In the genomic region with DNA sequence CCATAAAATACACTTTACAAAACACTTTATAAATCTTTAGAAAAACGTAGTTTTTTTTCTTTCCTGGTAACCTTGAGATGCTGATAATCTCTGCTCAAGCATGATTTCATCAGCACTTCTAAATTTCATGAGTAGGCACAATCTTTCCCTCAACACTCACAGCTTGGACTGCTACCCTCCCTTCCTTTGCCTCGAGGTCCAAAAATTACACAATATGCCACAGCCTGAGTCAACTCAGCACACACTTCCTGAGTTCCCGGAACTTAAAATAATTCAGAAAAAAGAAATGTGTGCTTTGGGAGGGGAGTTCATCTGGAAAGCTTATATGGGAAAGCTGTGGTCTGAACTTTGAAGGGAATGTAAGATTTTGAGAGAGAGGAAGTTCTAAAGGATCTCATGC, we compare ENCODE assay signal across 9 cellular contexts. TPM values are rescaled to one million over a fixed set of nuclear protein-coding genes. Genes with fewer than 3 reads are reported as not detected.
A peak's percentile ranks its signal among the peaks of the same experiment; 100 is the strongest.
DNase-seq lines count a peak whose midpoint lies in the region; ATAC-seq, FAIRE-seq and TF ChIP-seq lines count a peak whose summit lies in the region.
"Had no signal": no experiment of that assay in that cellular context is flagged by ENCODE, and none has a peak within 500 bp of the region (broad histone marks: within the 10 kb centered on the region; RNA-seq: fewer than 3 reads in every experiment).

No MANE protein-coding gene starts in this region.

- H3K9ac ChIP-seq in fibroblast of lung (ENCODE audit: insufficient read depth, low read length): no peak overlapping the region

- no peak overlapping the region for H3K4me3 ChIP-seq in fibroblast of lung (replicated peaks in 1 of 4; ENCODE audit: control extremely low read depth in 1 of 4, insufficient read depth in 1 of 4, low read depth in 3 of 4, low read length in 4 of 4)
- H3K4me3 ChIP-seq in psoas muscle: no peak overlapping the region

- peaks cover 10% of the 10 kb centered on the region for H3K4me1 ChIP-seq in fibroblast of lung (ENCODE audit: control insufficient read depth, extremely low read depth, insufficient read depth, low read length)
- peaks cover 2% of the 10 kb centered on the region for H3K4me1 ChIP-seq in psoas muscle

- TF ChIP-seq CTCF in fibroblast of lung (conservative IDR thresholded peaks at IDR 0.05 in 1 of 2, IDR thresholded peaks at IDR 0.05 in 1 of 2; ENCODE audit: low read depth in 1 of 2, low read length in 2 of 2): no peak
- no peak for TF ChIP-seq CTCF in psoas muscle (IDR thresholded peaks at IDR 0.05)

- H3K27me3 ChIP-seq in fibroblast of lung (ENCODE audit: control insufficient read depth, insufficient read depth, low read length) (no peaks in the 10 kb centered on the region), psoas muscle (ENCODE audit: insufficient read depth in 3 of 3, low read length in 2 of 3) (no peaks in the 10 kb centered on the region)

- peak overlapping the region; percentile 30 for H2AFZ ChIP-seq in fibroblast of lung (ENCODE audit: low read length)

- 6 to 26% (median 7%) methylated on average over 3 of the region's 3 CpGs for WGBS in psoas muscle, 3 donors

- peak overlapping the region; percentile 72 for H3K27ac ChIP-seq in fibroblast of lung (ENCODE audit: insufficient read depth, low read length)
- peak overlapping the region; percentile 58 for H3K27ac ChIP-seq in psoas muscle

- peak; percentile 51 for DNase-seq in GDM1 (lab: John Stamatoyannopoulos, UW)
- DNase-seq in RCC 7860 (ENCODE audit: low spot score): peak; percentile 66
- peak; percentile 94 to 98 for DNase-seq in fibroblast of lung (ENCODE audit: low read depth in 2 of 2)
- DNase-seq in psoas muscle: no peak
- no peak for DNase-seq in NCI-H2107 (lab: John Stamatoyannopoulos, UW)
- DNase-seq in effector CD4-positive, alpha-beta T cell: no peak
- DNase-seq in stimulated activated naive CD4-positive, alpha-beta T cell treated with Interleukin-2 at 50 U/mL for 16 hours (lab: John Stamatoyannopoulos, UW): no peak
- DNase-seq in NCI-H2029 (lab: John Stamatoyannopoulos, UW): no peak
- DNase-seq: activated T-cell treated with anti-CD3 and anti-CD28 coated beads, Interleukin-2, amount 50 U/mL, for 4 hours had no signal

- ATAC-seq in psoas muscle: peak; percentile 65 to 89 (median 76)

- no peak overlapping the region for H3K4me2 ChIP-seq in fibroblast of lung (ENCODE audit: extremely low read depth, insufficient read depth, low read length)

- FAIRE-seq in RCC 7860 (lab: Jason Lieb, UNC): peak; percentile 89

- H3K79me2 ChIP-seq in fibroblast of lung (ENCODE audit: control insufficient read depth, insufficient read depth, low read length): no peaks in the 10 kb centered on the region

- H4K20me1 ChIP-seq in fibroblast of lung (ENCODE audit: control insufficient read depth, extremely low read depth, insufficient read depth, low read length): no peaks in the 10 kb centered on the region

- no peaks in the 10 kb centered on the region for H3K9me3 ChIP-seq in fibroblast of lung (ENCODE audit: control insufficient read depth, insufficient read depth, low read depth, low read length)
- H3K9me3 ChIP-seq in psoas muscle: no peaks in the 10 kb centered on the region

- no peaks in the 10 kb centered on the region for H3K36me3 ChIP-seq in fibroblast of lung (ENCODE audit: control insufficient read depth, insufficient read depth, low read length)
- no peaks in the 10 kb centered on the region for H3K36me3 ChIP-seq in psoas muscle (ENCODE audit: insufficient read depth in 1 of 2, low read depth in 1 of 2)

- intact Hi-C loops in psoas muscle (cut with DNase I): no loop called here

RNA-seq across cellular contexts. Expression of a gene that starts 5.9 kb away (rescaled TPM):
- total RNA-seq in fibroblast of lung (3.5 and 9.2 TPM in 2 replicates), psoas muscle (not detected)
- polyA plus RNA-seq in fibroblast of lung (0.94 and 1.2 TPM in 2 replicates), psoas muscle (under 1 TPM in 1 of 3 donors, not detected in 2; 0.01 TPM)
- 0.68 and 0.69 TPM in 2 replicates for polyA plus RNA-seq in fibroblast of lung (2012)
- 0.31 TPM in 1 of 2 replicates, not detected in the other for polyA minus RNA-seq in fibroblast of lung (ENCODE audit: low replicate concordance)
- total RNA-seq: activated T-cell treated with anti-CD3 and anti-CD28 coated beads, Interleukin-2, amount 50 U/mL, for 4 hours had no signal

RNA-seq across cellular contexts. Expression of a gene that starts 33.7 kb away (rescaled TPM):
- total RNA-seq in fibroblast of lung (25.9 and 27.0 TPM in 2 replicates), psoas muscle (1 to 10 TPM; 3.8 to 5.2 (median 4.6) TPM)
- polyA plus RNA-seq in fibroblast of lung (14.1 and 16.7 TPM in 2 replicates), psoas muscle (1 to 10 TPM; 2.9 to 6.1 (median 4.0) TPM)
- polyA plus RNA-seq in fibroblast of lung (2012): 11.3 and 11.6 TPM in 2 replicates
- polyA minus RNA-seq in fibroblast of lung (ENCODE audit: low replicate concordance): 1.6 and 1.7 TPM in 2 replicates

RNA-seq across cellular contexts. Expression of a gene that starts 38.9 kb away (rescaled TPM):
- not detected in 2 replicates for total RNA-seq in fibroblast of lung
- polyA plus RNA-seq in fibroblast of lung: 0.01 TPM in 1 of 2 replicates, not detected in the other
- not detected in 2 replicates for polyA plus RNA-seq in fibroblast of lung (2012)
- polyA minus RNA-seq in fibroblast of lung (ENCODE audit: low replicate concordance): not detected in 2 replicates
- under 1 TPM in 1 of 4 donors, not detected in 3; 0.09 TPM for total RNA-seq in psoas muscle
- under 1 TPM in 2 of 3 donors, not detected in 1; 0.03 to 0.07 TPM for polyA plus RNA-seq in psoas muscle

Comparison
In these comparisons a context has a peak if more than half of its experiments do, and no peak if none do; other contexts are left out.
1. DNase-seq: peak in GDM1 (single experiment), RCC 7860 (single experiment) and fibroblast of lung (2 of 2); none in psoas muscle (0 of 2), NCI-H2107 (single experiment), effector CD4-positive, alpha-beta T cell (single experiment), stimulated activated naive CD4-positive, alpha-beta T cell treated with Interleukin-2 at 50 U/mL for 16 hours (single experiment) and NCI-H2029 (single experiment).